3 cellular contexts compared by ENCODE assay signal in genomic region chr5:160193790-160194189, GRCh38. TPM values are rescaled to one million over a fixed set of nuclear protein-coding genes. Genes with fewer than 3 reads are reported as not detected.
"Had no signal": no experiment of that assay in that cellular context is flagged by ENCODE, and none has a peak within 500 bp of the region (broad histone marks: within the 10 kb centered on the region; RNA-seq: fewer than 3 reads in every experiment).

No MANE protein-coding gene starts in this region.

RNA-seq across cellular contexts. Expression of gene FABP6, which starts 35.5 kb away (rescaled TPM):
- total RNA-seq: HepG2, IMR-90 had no signal
- polyA plus RNA-seq: IgD-negative memory B cell, IMR-90 had no signal
